Comparison of ENCODE assay signal across 1 cellular context in the genomic region with DNA sequence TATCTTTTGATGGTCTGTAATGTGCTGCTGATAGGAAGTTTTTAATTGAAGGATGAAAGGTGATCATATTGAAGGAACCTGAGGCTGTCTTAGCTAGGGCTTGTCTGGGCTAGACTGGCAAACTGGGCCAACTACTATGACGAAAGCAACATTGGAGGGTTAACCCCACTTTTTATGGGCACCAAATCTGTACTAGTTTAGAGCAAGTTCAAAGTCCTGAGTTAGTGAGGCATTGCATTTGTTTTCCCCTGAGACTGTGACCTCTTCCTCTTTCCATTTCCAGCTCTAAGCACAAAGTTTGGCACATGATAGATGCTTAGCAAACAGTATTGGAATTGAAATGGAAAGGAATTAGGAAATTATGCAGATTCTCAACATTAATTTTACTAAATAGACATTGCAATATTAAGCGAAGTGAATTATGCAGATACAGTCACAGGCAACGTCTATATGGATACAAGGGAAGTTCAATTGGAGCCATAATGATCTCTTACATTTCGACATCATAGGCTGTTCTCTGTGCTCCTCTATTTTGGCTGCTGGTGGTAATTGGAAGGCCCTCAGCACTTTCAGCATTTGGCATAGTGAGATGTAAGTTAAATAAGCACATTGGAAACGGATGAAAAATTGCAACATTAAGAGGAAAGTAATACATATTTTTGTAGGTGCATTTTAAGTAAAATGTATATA.
TF ChIP-seq lines count a peak whose summit lies in the region.

No MANE protein-coding gene starts in this region.

TF ChIP-seq in HepG2, 621 proteins besides CTCF, POLR2A, EP300 and RAD21:
- TF ChIP-seq SP1 (IDR thresholded peaks at IDR 0.05) (no peak), SP1 (CRISPR knock-in tag; IDR thresholded peaks at IDR 0.05) (no peak), ZNF232 (CRISPR knock-in tag; IDR thresholded peaks at IDR 0.05; ENCODE audit: borderline replicate concordance) (no peak), CHCHD3 (CRISPR knock-in tag; IDR thresholded peaks at IDR 0.05) (no peak), HNF4A (CRISPR knock-in tag; IDR thresholded peaks at IDR 0.05) (peak; percentile 63), MBD4 (IDR thresholded peaks at IDR 0.05; ENCODE audit: borderline replicate concordance, low read length) (no peak), NCOR1 (IDR thresholded peaks at IDR 0.05; ENCODE audit: borderline replicate concordance, low read length) (0 out of 2 replicates have a peak, but pooled peaks have one; percentile 23)
- TF ChIP-seq, protein P1, sequence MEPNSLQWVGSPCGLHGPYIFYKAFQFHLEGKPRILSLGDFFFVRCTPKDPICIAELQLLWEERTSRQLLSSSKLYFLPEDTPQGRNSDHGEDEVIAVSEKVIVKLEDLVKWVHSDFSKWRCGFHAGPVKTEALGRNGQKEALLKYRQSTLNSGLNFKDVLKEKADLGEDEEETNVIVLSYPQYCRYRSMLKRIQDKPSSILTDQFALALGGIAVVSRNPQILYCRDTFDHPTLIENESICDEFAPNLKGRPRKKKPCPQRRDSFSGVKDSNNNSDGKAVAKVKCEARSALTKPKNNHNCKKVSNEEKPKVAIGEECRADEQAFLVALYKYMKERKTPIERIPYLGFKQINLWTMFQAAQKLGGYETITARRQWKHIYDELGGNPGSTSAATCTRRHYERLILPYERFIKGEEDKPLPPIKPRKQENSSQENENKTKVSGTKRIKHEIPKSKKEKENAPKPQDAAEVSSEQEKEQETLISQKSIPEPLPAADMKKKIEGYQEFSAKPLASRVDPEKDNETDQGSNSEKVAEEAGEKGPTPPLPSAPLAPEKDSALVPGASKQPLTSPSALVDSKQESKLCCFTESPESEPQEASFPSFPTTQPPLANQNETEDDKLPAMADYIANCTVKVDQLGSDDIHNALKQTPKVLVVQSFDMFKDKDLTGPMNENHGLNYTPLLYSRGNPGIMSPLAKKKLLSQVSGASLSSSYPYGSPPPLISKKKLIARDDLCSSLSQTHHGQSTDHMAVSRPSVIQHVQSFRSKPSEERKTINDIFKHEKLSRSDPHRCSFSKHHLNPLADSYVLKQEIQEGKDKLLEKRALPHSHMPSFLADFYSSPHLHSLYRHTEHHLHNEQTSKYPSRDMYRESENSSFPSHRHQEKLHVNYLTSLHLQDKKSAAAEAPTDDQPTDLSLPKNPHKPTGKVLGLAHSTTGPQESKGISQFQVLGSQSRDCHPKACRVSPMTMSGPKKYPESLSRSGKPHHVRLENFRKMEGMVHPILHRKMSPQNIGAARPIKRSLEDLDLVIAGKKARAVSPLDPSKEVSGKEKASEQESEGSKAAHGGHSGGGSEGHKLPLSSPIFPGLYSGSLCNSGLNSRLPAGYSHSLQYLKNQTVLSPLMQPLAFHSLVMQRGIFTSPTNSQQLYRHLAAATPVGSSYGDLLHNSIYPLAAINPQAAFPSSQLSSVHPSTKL (CRISPR knock-in tag; IDR thresholded peaks at IDR 0.05), result 0 out of 2 replicates have a peak, but pooled peaks have one; percentile 32
- TF ChIP-seq, protein P2, sequence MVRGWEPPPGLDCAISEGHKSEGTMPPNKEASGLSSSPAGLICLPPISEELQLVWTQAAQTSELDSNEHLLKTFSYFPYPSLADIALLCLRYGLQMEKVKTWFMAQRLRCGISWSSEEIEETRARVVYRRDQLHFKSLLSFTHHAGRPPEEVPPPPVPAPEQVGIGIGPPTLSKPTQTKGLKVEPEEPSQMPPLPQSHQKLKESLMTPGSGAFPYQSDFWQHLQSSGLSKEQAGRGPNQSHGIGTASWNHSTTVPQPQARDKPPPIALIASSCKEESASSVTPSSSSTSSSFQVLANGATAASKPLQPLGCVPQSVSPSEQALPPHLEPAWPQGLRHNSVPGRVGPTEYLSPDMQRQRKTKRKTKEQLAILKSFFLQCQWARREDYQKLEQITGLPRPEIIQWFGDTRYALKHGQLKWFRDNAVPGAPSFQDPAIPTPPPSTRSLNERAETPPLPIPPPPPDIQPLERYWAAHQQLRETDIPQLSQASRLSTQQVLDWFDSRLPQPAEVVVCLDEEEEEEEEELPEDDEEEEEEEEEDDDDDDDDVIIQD (CRISPR knock-in tag; IDR thresholded peaks at IDR 0.05; ENCODE audit: low read depth), result 0 out of 2 replicates have a peak, but pooled peaks have one; percentile 22
- TF ChIP-seq, protein P3, sequence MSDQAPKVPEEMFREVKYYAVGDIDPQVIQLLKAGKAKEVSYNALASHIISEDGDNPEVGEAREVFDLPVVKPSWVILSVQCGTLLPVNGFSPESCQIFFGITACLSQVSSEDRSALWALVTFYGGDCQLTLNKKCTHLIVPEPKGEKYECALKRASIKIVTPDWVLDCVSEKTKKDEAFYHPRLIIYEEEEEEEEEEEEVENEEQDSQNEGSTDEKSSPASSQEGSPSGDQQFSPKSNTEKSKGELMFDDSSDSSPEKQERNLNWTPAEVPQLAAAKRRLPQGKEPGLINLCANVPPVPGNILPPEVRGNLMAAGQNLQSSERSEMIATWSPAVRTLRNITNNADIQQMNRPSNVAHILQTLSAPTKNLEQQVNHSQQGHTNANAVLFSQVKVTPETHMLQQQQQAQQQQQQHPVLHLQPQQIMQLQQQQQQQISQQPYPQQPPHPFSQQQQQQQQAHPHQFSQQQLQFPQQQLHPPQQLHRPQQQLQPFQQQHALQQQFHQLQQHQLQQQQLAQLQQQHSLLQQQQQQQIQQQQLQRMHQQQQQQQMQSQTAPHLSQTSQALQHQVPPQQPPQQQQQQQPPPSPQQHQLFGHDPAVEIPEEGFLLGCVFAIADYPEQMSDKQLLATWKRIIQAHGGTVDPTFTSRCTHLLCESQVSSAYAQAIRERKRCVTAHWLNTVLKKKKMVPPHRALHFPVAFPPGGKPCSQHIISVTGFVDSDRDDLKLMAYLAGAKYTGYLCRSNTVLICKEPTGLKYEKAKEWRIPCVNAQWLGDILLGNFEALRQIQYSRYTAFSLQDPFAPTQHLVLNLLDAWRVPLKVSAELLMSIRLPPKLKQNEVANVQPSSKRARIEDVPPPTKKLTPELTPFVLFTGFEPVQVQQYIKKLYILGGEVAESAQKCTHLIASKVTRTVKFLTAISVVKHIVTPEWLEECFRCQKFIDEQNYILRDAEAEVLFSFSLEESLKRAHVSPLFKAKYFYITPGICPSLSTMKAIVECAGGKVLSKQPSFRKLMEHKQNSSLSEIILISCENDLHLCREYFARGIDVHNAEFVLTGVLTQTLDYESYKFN (CRISPR knock-in tag; conservative IDR thresholded peaks at IDR 0.05), result 0 out of 2 replicates have a peak, but pooled peaks have one; percentile 13
